In the genomic region with DNA sequence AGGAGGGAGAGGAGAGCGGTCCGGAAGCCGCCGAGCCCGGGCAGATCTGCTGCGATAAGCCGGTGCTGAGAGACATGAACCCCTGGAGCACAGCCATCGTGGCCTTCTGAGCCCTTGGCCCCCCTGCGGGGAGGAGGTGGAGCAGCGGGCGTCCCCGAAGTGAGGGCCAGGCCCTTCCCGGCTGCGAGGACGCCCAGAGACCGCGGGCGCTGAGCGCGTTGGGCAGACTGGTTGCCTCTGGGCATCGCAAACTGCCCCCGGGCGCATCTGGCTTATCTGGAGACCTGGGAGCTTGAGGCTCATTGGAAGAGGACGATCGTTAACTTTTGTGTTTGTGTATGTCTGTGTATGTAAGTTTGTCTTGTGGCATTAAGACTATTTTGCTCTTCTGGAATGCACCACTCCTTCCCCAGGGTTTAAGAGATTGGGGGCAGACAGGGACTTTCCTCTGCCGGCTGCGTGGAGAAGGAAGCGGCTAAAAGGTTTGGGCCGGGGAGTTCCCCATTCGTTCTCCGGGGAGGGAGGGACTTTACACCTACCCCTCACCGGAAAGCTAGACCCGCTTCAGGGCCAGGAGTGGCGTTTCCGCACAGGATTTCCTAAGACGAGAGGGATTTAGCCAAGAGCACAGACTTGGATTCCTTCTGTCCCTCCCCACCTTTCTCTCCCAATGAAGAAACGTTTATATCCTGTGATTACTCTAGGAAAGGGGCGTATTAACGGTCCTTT, we compare ENCODE assay signal across 8 cellular contexts. TPM values are rescaled to one million over a fixed set of nuclear protein-coding genes. Genes with fewer than 3 reads are reported as not detected.
DNase-seq lines count a peak whose midpoint lies in the region; ATAC-seq and TF ChIP-seq lines count a peak whose summit lies in the region.

No MANE protein-coding gene starts in this region.

- H4K20me1 ChIP-seq in OCI-LY7 (ENCODE audit: insufficient read depth, low read length) = peaks cover 24% of the 10 kb centered on the region

- H3K27ac ChIP-seq in OCI-LY7 (ENCODE audit: low read depth, low read length, poor library complexity, severe bottlenecking) (peak overlapping the region; percentile 75), neutrophil (peak overlapping the region; percentile 93), testis (peak overlapping the region; percentile 87 to 91)

- DNase-seq in AG08396 (ENCODE audit: low spot score) (peak; percentile 44), OCI-LY7 (ENCODE audit: low spot score) (peak; percentile 71), foreskin fibroblast (peak in 1 of 2 donors; percentile 71), testis (peak; percentile 83)

- TF ChIP-seq CTCF in OCI-LY7 (conservative IDR thresholded peaks at IDR 0.05; ENCODE audit: low read length) = peak; percentile 1; the same call in 1 of the 2 replicates
- no peak for TF ChIP-seq CTCF in foreskin fibroblast (IDR thresholded peaks at IDR 0.05; ENCODE audit: low read depth, low read length)
- TF ChIP-seq CTCF in neutrophil (IDR thresholded peaks at IDR 0.05) = no peak
- TF ChIP-seq CTCF in testis (IDR thresholded peaks at IDR 0.05) = no peak

- H3K36me3 Mint-ChIP-seq in activated T-helper 17 cell treated with anti-CD3 and anti-CD28 coated beads, Interleukin-2, amount 50 U/mL, for 72 hours (ENCODE audit: low read depth) = peaks cover 68% of the 10 kb centered on the region

- 2% methylated on average over 24 to 30 of the region's 39 CpGs for WGBS in testis, 2 donors

- POLR2A ChIA-PET in OCI-LY7 (lab: Charles Lee) = interaction anchor here (0.5 to 1.9 kb wide), 15 partner anchors 9 to 303 kb away, joined by 3 to 13 read pairs (median 4); no protein-coding TSS in a partner anchor

- peak overlapping the region; percentile 97 for H3K4me2 ChIP-seq in OCI-LY7 (ENCODE audit: low read length)

- peak overlapping the region; percentile 44; the same call in 1 of the 2 replicates for H2AFZ ChIP-seq in OCI-LY7 (ENCODE audit: low read length)

- H3K36me3 ChIP-seq in OCI-LY7 (ENCODE audit: insufficient read depth, low read length) = peaks cover 4% of the 10 kb centered on the region; the same call in 1 of the 2 replicates
- no peaks in the 10 kb centered on the region for H3K36me3 ChIP-seq in neutrophil
- no peaks in the 10 kb centered on the region for H3K36me3 ChIP-seq in testis (ENCODE audit: low read depth, missing control alignments)

- H3K27me3 Mint-ChIP-seq in activated T-helper 17 cell treated with anti-CD3 and anti-CD28 coated beads, Interleukin-2, amount 50 U/mL, for 72 hours = no peaks in the 10 kb centered on the region

- H3K9me3 Mint-ChIP-seq in activated T-helper 17 cell treated with anti-CD3 and anti-CD28 coated beads, Interleukin-2, amount 50 U/mL, for 72 hours = no peaks in the 10 kb centered on the region

- H3K27ac Mint-ChIP-seq in activated T-helper 17 cell treated with anti-CD3 and anti-CD28 coated beads, Interleukin-2, amount 50 U/mL, for 72 hours = peak overlapping the region; percentile 99

- BruUV-seq in OCI-LY7 (replicated peaks; lab: Mats Ljungman, UMichigan) = TSS peak; percentile 67

- H3K4me1 Mint-ChIP-seq in activated T-helper 17 cell treated with anti-CD3 and anti-CD28 coated beads, Interleukin-2, amount 50 U/mL, for 72 hours = peaks cover 26% of the 10 kb centered on the region

- H3K4me1 ChIP-seq in OCI-LY7 (ENCODE audit: insufficient read depth, low read length, poor library complexity, severe bottlenecking) (peaks cover 27% of the 10 kb centered on the region), neutrophil (ENCODE audit: control insufficient read depth in 1 of 2, insufficient read depth in 1 of 2, low read depth in 1 of 2, low read length in 1 of 2) (peaks cover 33 to 35% of the 10 kb centered on the region in 2 experiments), testis (peaks cover 10% of the 10 kb centered on the region)

- H3K4me3 ChIP-seq in OCI-LY7 (ENCODE audit: low read depth, low read length, poor library complexity, severe bottlenecking) (peak overlapping the region; percentile 81), foreskin fibroblast (ENCODE audit: low read depth in 1 of 2, low read length in 2 of 2) (peak overlapping the region; percentile 97), neutrophil (ENCODE audit: low read depth in 1 of 2, low read length in 1 of 2) (peak overlapping the region; percentile 69 to 97), testis (peak overlapping the region; percentile 77 to 84)

- intact Hi-C loops in OCI-LY7 (cut with micrococcal nuclease; ENCODE audit: unreplicated experiment) (loop anchor here (1.0 to 5.0 kb wide), 4 partner anchors 15 to 67 kb away; a partner anchor contains a TSS), testis (cut with DNase I; ENCODE audit: low total_unique reads) (loop anchor here (5.0 kb wide), 1 partner anchor 52 kb away; no protein-coding TSS in a partner anchor)

- no peaks in the 10 kb centered on the region for H3K9me3 ChIP-seq in OCI-LY7 (ENCODE audit: low read length)
- H3K9me3 ChIP-seq in neutrophil = no peaks in the 10 kb centered on the region
- H3K9me3 ChIP-seq in testis = no peaks in the 10 kb centered on the region

- ATAC-seq in GM19043 (IDR thresholded peaks at IDR 0.05; ENCODE audit: low read depth, unreplicated experiment) (peak; percentile 33), HG03432 (IDR thresholded peaks at IDR 0.05; ENCODE audit: unreplicated experiment) (peak; percentile 34)
- ATAC-seq in activated T-helper 17 cell treated with anti-CD3 and anti-CD28 coated beads, Interleukin-2, amount 50 U/mL, for 72 hours (replicated peaks) = peak; percentile 68

- H3K4me3 Mint-ChIP-seq in activated T-helper 17 cell treated with anti-CD3 and anti-CD28 coated beads, Interleukin-2, amount 50 U/mL, for 72 hours = peak overlapping the region; percentile 97

- H3K79me2 ChIP-seq in OCI-LY7 (ENCODE audit: insufficient read depth, low read depth, low read length) = peaks cover 23% of the 10 kb centered on the region; the same call in 1 of the 2 replicates

- CTCF ChIA-PET in OCI-LY7 (lab: Charles Lee; ENCODE audit: unreplicated experiment) = interaction anchor here (1.3 kb wide), 1 partner anchor 15 kb away, joined by 3 read pairs; no protein-coding TSS in a partner anchor

- no peaks in the 10 kb centered on the region for H3K9me2 ChIP-seq in OCI-LY7 (ENCODE audit: insufficient read depth, low read length)

- H3K27me3 ChIP-seq in neutrophil (no peaks in the 10 kb centered on the region), testis (no peaks in the 10 kb centered on the region)

- TF ChIP-seq POLR2A in testis (IDR thresholded peaks at IDR 0.05) = no peak

RNA-seq across cellular contexts. Expression of a gene that starts 1.4 kb away (rescaled TPM):
- 14.3 and 18.3 TPM in 2 replicates for total RNA-seq in OCI-LY7 (2014; rRNA removed; shearing (Covaris generic))
- total RNA-seq in OCI-LY7 (2022) (7.2 and 8.2 TPM in 2 replicates), testis (10 to 100 TPM; 10.3 to 13.3 TPM)
- total RNA-seq in activated T-helper 17 cell treated with anti-CD3 and anti-CD28 coated beads, Interleukin-2, amount 50 U/mL, for 72 hours = 10 to 100 TPM; 40.9 to 60.4 TPM
- 7.1 TPM for polyA plus RNA-seq in testis (ENCODE audit: insufficient read depth, low read depth, low replicate concordance)

RNA-seq across cellular contexts. Expression of a gene that starts 56.2 kb away (rescaled TPM):
- 5.9 and 7.9 TPM in 2 replicates for total RNA-seq in OCI-LY7 (2014; rRNA removed; shearing (Covaris generic))
- total RNA-seq in OCI-LY7 (2022) (15.8 and 18.3 TPM in 2 replicates), testis (1 to 10 TPM; 5.8 to 7.1 TPM)
- 10 to 100 TPM; 21.9 to 26.1 TPM for total RNA-seq in activated T-helper 17 cell treated with anti-CD3 and anti-CD28 coated beads, Interleukin-2, amount 50 U/mL, for 72 hours
- 8.6 TPM for polyA plus RNA-seq in testis (ENCODE audit: insufficient read depth, low read depth, low replicate concordance)
